In the genomic region with DNA sequence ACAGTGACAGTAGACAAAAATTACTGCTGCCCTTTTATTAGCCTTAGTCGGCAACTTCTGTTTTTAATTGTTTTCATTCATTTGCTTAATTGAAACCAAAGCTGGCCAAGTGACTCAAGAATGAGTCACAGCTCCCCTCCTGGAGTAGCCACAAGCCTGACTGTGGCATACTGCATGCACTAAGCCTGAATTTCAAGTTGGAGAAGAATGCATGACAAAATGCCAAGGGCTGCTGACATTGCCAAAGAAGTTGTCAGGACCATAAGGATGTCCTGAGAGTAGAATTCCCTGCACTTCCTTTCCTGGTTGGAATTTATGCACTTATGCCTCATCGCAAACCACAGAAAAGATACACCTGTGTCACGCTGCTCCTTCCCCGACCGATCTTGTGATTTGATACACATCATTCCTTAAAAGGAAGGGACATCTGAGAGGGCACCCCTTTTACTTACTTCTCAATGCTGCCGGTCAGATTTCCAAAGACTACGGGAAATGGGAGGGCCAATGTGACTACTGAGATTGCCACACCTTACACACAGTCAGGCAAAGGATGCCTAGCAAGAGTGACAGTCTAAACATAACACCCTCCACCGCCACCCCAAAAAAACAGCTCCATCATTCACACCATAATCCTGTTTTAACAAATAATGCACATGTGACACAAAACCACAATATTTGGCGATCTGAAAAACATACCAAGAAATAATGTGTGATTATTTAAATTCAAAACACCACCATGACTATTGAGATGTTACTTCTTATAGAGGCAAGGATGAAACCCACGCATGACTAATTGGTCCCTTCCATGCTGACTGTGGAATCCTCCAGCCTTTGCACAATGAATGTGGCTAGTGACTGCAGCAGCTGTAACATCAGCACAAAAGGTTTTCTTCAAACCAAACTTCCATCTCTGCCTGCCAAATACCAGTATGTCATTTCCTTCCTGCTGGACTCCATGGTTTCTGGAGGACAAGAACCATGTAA, we compare ENCODE assay signal across 8 cellular contexts. TPM values are rescaled to one million over a fixed set of nuclear protein-coding genes. Genes with fewer than 3 reads are reported as not detected.
DNase-seq lines count a peak whose midpoint lies in the region; ATAC-seq and TF ChIP-seq lines count a peak whose summit lies in the region.

No MANE protein-coding gene starts in this region.

- CTCF ChIA-PET in BJ (lab: Yijun Ruan, JAX), result interaction anchor here (0.5 kb wide), 1 partner anchor 65 kb away, joined by 3 read pairs; no protein-coding TSS in a partner anchor

- peak overlapping the region in 3 of 4 donors; percentile 22 to 81 (median 81) for H3K4me3 Mint-ChIP-seq in IgD-negative memory B cell
- no peak overlapping the region for H3K4me3 Mint-ChIP-seq in neural progenitor cell
- H3K4me3 Mint-ChIP-seq in mesothelial cell of epicardium, result no peak overlapping the region

- DNase-seq in BJ (ENCODE audit: low read depth) (peak; percentile 93), epithelial cell of esophagus (ENCODE audit: low read depth) (peak; percentile 97), neural progenitor cell (ENCODE audit: low spot score) (peak; percentile 25), mesothelial cell of epicardium (ENCODE audit: low spot score in 2 of 2, unreplicated experiment in 2 of 2) (no peak), esophagus muscularis mucosa (ENCODE audit: extremely low spot score) (no peak)

- H3K9me3 ChIP-seq in neural progenitor cell (ENCODE audit: low read depth), result no peaks in the 10 kb centered on the region
- H3K9me3 ChIP-seq in esophagus muscularis mucosa, result no peaks in the 10 kb centered on the region

- H3K9me3 Mint-ChIP-seq in IgD-negative memory B cell, result peaks cover 0 to 1% (median 0%) of the 10 kb centered on the region in 3 donors
- H3K9me3 Mint-ChIP-seq in neural progenitor cell, result no peaks in the 10 kb centered on the region
- peaks cover 4% of the 10 kb centered on the region for H3K9me3 Mint-ChIP-seq in mesothelial cell of epicardium

- TF ChIP-seq EP300 in esophagus muscularis mucosa (IDR thresholded peaks at IDR 0.05), result no peak

- POLR2A ChIA-PET in BJ (lab: Charles Lee), result no interaction called here

- no peak overlapping the region for H3K4me2 ChIP-seq in neural progenitor cell

- H2AFZ ChIP-seq in neural progenitor cell (replicated peaks), result no peak overlapping the region

- no peaks in the 10 kb centered on the region for H4K20me1 ChIP-seq in neural progenitor cell (ENCODE audit: low read depth)

- TF ChIP-seq POLR2A in esophagus muscularis mucosa (IDR thresholded peaks at IDR 0.05; ENCODE audit: low read depth), result no peak

- H3K9ac ChIP-seq in neural progenitor cell, result no peak overlapping the region

- H3K4me1 Mint-ChIP-seq in IgD-negative memory B cell (peaks cover 40 to 60% (median 55%) of the 10 kb centered on the region in 3 donors), neural progenitor cell (peaks cover 11% of the 10 kb centered on the region), mesothelial cell of epicardium (peaks cover 12% of the 10 kb centered on the region)

- 48% methylated on average over 10 of the region's 10 CpGs for WGBS in esophagus muscularis mucosa

- H3K36me3 Mint-ChIP-seq in IgD-negative memory B cell, result no peaks in the 10 kb centered on the region
- no peaks in the 10 kb centered on the region for H3K36me3 Mint-ChIP-seq in neural progenitor cell
- no peaks in the 10 kb centered on the region for H3K36me3 Mint-ChIP-seq in mesothelial cell of epicardium

- H3K27ac Mint-ChIP-seq in IgD-negative memory B cell (peak overlapping the region; percentile 3 to 92 (median 77)), neural progenitor cell (no peak overlapping the region), mesothelial cell of epicardium (no peak overlapping the region)

- no peak overlapping the region for H3K4me3 ChIP-seq in BJ (ENCODE audit: low read depth, low read length)
- no peak overlapping the region for H3K4me3 ChIP-seq in epithelial cell of esophagus (ENCODE audit: low read length)
- H3K4me3 ChIP-seq in neural progenitor cell, result no peak overlapping the region
- no peak overlapping the region for H3K4me3 ChIP-seq in esophagus muscularis mucosa

- intact Hi-C loops in esophagus muscularis mucosa (cut with DNase I), result no loop called here

- TF ChIP-seq CTCF in BJ (IDR thresholded peaks at IDR 0.05; ENCODE audit: insufficient read depth, low read depth, low read length) (no peak), epithelial cell of esophagus (IDR thresholded peaks at IDR 0.05; ENCODE audit: insufficient read depth, low read depth, low read length, missing control alignments) (no peak), neural progenitor cell (IDR thresholded peaks at IDR 0.05) (no peak), mesothelial cell of epicardium (IDR thresholded peaks at IDR 0.05; ENCODE audit: unreplicated experiment) (no peak), esophagus muscularis mucosa (IDR thresholded peaks at IDR 0.05) (no peak)

- H3K27ac ChIP-seq in neural progenitor cell (no peak overlapping the region), esophagus muscularis mucosa (replicated peaks in 1 of 4) (no peak overlapping the region)

- H3K79me2 ChIP-seq in neural progenitor cell (ENCODE audit: low read depth), result no peaks in the 10 kb centered on the region

- H3K36me3 ChIP-seq in BJ (ENCODE audit: control insufficient read depth, insufficient read depth, low read length) (no peaks in the 10 kb centered on the region), neural progenitor cell (no peaks in the 10 kb centered on the region), esophagus muscularis mucosa (no peaks in the 10 kb centered on the region)

- ATAC-seq in GM21390 (IDR thresholded peaks at IDR 0.05; ENCODE audit: unreplicated experiment), result peak; percentile 35
- ATAC-seq in activated CD4-positive, CD25-positive, alpha-beta regulatory T cell treated with anti-CD3 and anti-CD28 coated beads, Interleukin-2, amount 50 U/mL, for 24 hours, result peak; percentile 42 to 57

- H3K27me3 ChIP-seq in BJ (ENCODE audit: control insufficient read depth, insufficient read depth, low read length), result peaks cover 9% of the 10 kb centered on the region; the same call in 1 of the 2 replicates
- H3K27me3 ChIP-seq in neural progenitor cell, result no peaks in the 10 kb centered on the region
- H3K27me3 ChIP-seq in esophagus muscularis mucosa, result no peaks in the 10 kb centered on the region

- no peaks in the 10 kb centered on the region for H3F3A ChIP-seq in neural progenitor cell (ENCODE audit: low read depth)

- no peaks in the 10 kb centered on the region for H3K27me3 Mint-ChIP-seq in IgD-negative memory B cell
- H3K27me3 Mint-ChIP-seq in neural progenitor cell (ENCODE audit: insufficient read depth, low read depth), result peaks cover 2% of the 10 kb centered on the region
- H3K27me3 Mint-ChIP-seq in mesothelial cell of epicardium (ENCODE audit: low read depth), result peaks cover 23% of the 10 kb centered on the region

- H3K4me1 ChIP-seq in neural progenitor cell (peaks cover 9% of the 10 kb centered on the region), esophagus muscularis mucosa (peaks cover 5 to 15% (median 9%) of the 10 kb centered on the region in 4 donors)

RNA-seq across cellular contexts. Expression of a gene that starts 28.2 kb away (rescaled TPM):
- polyA plus RNA-seq in BJ (2011; rRNA removed) (0.01 TPM in 1 of 2 replicates, not detected in the other), IgD-negative memory B cell (7.9 TPM)
- polyA minus RNA-seq in BJ (2011; rRNA and poly(A)+ RNA removed), result not detected in 2 replicates
- total RNA-seq in neural progenitor cell (ENCODE audit: low replicate concordance) (1.1 and 1.7 TPM in 2 replicates), mesothelial cell of epicardium (2.1 to 3.2 TPM (median 2.4 TPM) in 3 replicates), esophagus muscularis mucosa (1 to 10 TPM; 1.9 to 5.8 (median 3.0) TPM)

Comparison
In these comparisons a context has a peak if more than half of its experiments do, and no peak if none do; other contexts are left out.
1. DNase-seq: peak in BJ (single experiment), epithelial cell of esophagus (single experiment) and neural progenitor cell (single experiment); none in mesothelial cell of epicardium (0 of 2) and esophagus muscularis mucosa (single experiment).
2. H3K27ac Mint-ChIP-seq: peak in IgD-negative memory B cell (3 of 3); none in neural progenitor cell (single experiment) and mesothelial cell of epicardium (single experiment).
3. H3K4me3 Mint-ChIP-seq: peak in IgD-negative memory B cell (3 of 4); none in neural progenitor cell (single experiment) and mesothelial cell of epicardium (single experiment).